14 cellular contexts compared by ENCODE assay signal in genomic region chr11:88320149-88320559, GRCh38. TPM values are rescaled to one million over a fixed set of nuclear protein-coding genes. Genes with fewer than 3 reads are reported as not detected.
DNase-seq lines count a peak whose midpoint lies in the region; ATAC-seq and TF ChIP-seq lines count a peak whose summit lies in the region.
"Had no signal": no experiment of that assay in that cellular context is flagged by ENCODE, and none has a peak within 500 bp of the region (broad histone marks: within the 10 kb centered on the region; RNA-seq: fewer than 3 reads in every experiment).

No MANE protein-coding gene starts in this region.

- no peaks in the 10 kb centered on the region for H3K27me3 Mint-ChIP-seq in CD8-positive, alpha-beta T cell (ENCODE audit: low read depth)
- H3K27me3 Mint-ChIP-seq in dendritic cell treated with granulocyte-macrophage colony-stimulating factor and Interleukin-4, amounts not matched to agents 40 ng/mL and 50 ng/mL, for 4 days, result no peaks in the 10 kb centered on the region
- no peaks in the 10 kb centered on the region for H3K27me3 Mint-ChIP-seq in natural killer cell (ENCODE audit: low read depth in 2 of 2)
- H3K27me3 Mint-ChIP-seq: activated B cell treated with CpG ODN at 0.5 μM for 24 hours had no signal

- H3K27ac Mint-ChIP-seq in CD8-positive, alpha-beta T cell, result peak overlapping the region; percentile 19
- H3K27ac Mint-ChIP-seq in dendritic cell treated with granulocyte-macrophage colony-stimulating factor and Interleukin-4, amounts not matched to agents 40 ng/mL and 50 ng/mL, for 4 days, result peak overlapping the region; percentile 84
- peak overlapping the region; percentile 79 to 80 for H3K27ac Mint-ChIP-seq in natural killer cell
- H3K27ac Mint-ChIP-seq: activated B cell treated with CpG ODN at 0.5 μM for 24 hours had no signal

- H3K4me3 ChIP-seq in CD8-positive, alpha-beta T cell (ENCODE audit: low read depth, low read length), result no peak overlapping the region

- CTCF ChIA-PET in CD8-positive, alpha-beta T cell (lab: Charles Lee), result interaction anchor here (0.7 kb wide), 2 partner anchors 12 to 14 kb away, joined by 3 read pairs; no protein-coding TSS in a partner anchor

- intact Hi-C loops in CD8-positive, alpha-beta T cell (cut with DNase I, micrococcal nuclease), result no loop called here
- intact Hi-C loops in dendritic cell treated with granulocyte-macrophage colony-stimulating factor and Interleukin-4, amounts not matched to agents 40 ng/mL and 50 ng/mL, for 4 days (cut with micrococcal nuclease), result no loop called here
- intact Hi-C loops in natural killer cell (cut with micrococcal nuclease), result no loop called here

- peaks cover 53% of the 10 kb centered on the region for H3K4me1 Mint-ChIP-seq in CD8-positive, alpha-beta T cell (ENCODE audit: low read depth)
- H3K4me1 Mint-ChIP-seq in dendritic cell treated with granulocyte-macrophage colony-stimulating factor and Interleukin-4, amounts not matched to agents 40 ng/mL and 50 ng/mL, for 4 days (ENCODE audit: low read depth), result peaks cover 57% of the 10 kb centered on the region
- H3K4me1 Mint-ChIP-seq in natural killer cell, result peaks cover 79 to 81% of the 10 kb centered on the region in 2 donors

- in situ Hi-C loops in G401 (cut with HindIII; ENCODE audit: low sequenced_read_pairs), result no loop called here

- peaks cover 6% of the 10 kb centered on the region for H3K4me1 ChIP-seq in CD8-positive, alpha-beta T cell (ENCODE audit: insufficient read depth, low read length)

- H3K4me3 Mint-ChIP-seq in CD8-positive, alpha-beta T cell, result no peak overlapping the region
- H3K4me3 Mint-ChIP-seq in dendritic cell treated with granulocyte-macrophage colony-stimulating factor and Interleukin-4, amounts not matched to agents 40 ng/mL and 50 ng/mL, for 4 days, result no peak overlapping the region
- peak overlapping the region; percentile 17 for H3K4me3 Mint-ChIP-seq in natural killer cell
- H3K4me3 Mint-ChIP-seq: activated B cell treated with CpG ODN at 0.5 μM for 24 hours had no signal

- peaks cover 62% of the 10 kb centered on the region for H3K36me3 Mint-ChIP-seq in CD8-positive, alpha-beta T cell
- peaks cover 84% of the 10 kb centered on the region for H3K36me3 Mint-ChIP-seq in dendritic cell treated with granulocyte-macrophage colony-stimulating factor and Interleukin-4, amounts not matched to agents 40 ng/mL and 50 ng/mL, for 4 days (ENCODE audit: low read depth)
- peaks cover 32% of the 10 kb centered on the region for H3K36me3 Mint-ChIP-seq in natural killer cell

- H3K27ac ChIP-seq in CD8-positive, alpha-beta T cell (ENCODE audit: low read depth, low read length), result no peak overlapping the region

- no peaks in the 10 kb centered on the region for H3K27me3 ChIP-seq in CD8-positive, alpha-beta T cell (ENCODE audit: insufficient read depth, low read length)

- DNase-seq in CD8-positive, alpha-beta T cell, result no peak
- peak; percentile 71 for DNase-seq in LHCN-M2 (ENCODE audit: low read depth)
- DNase-seq in natural killer cell, result no peak
- DNase-seq in G401 (ENCODE audit: low spot score), result no peak
- DNase-seq in stimulated activated CD4-positive, alpha-beta T cell treated with anti-CD3 and anti-CD28 coated beads, Interleukin-4, amount 100 ng/mL, for 4 hours, result no peak
- no peak for DNase-seq in putamen (ENCODE audit: low spot score)
- DNase-seq: activated B cell treated with CpG ODN at 0.5 μM for 24 hours; Karpas-422; NCI-H226; nucleus accumbens; Right ventricle myocardium superior; stimulated activated CD4-positive, alpha-beta T cell treated with anti-CD3 and anti-CD28 coated beads, Interleukin-2, amount 100 ng/mL, for 48 hours had no signal

- H3K36me3 ChIP-seq in CD8-positive, alpha-beta T cell (ENCODE audit: insufficient read depth, low read length), result no peaks in the 10 kb centered on the region

- POLR2A ChIA-PET in CD8-positive, alpha-beta T cell (lab: Charles Lee), result no interaction called here

- TF ChIP-seq CTCF in CD8-positive, alpha-beta T cell (IDR thresholded peaks at IDR 0.05), result no peak
- no peak for TF ChIP-seq CTCF in natural killer cell (IDR thresholded peaks at IDR 0.05)

- H3K9me3 ChIP-seq in CD8-positive, alpha-beta T cell (ENCODE audit: low read length), result no peaks in the 10 kb centered on the region

- no peak for ATAC-seq in CD8-positive, alpha-beta T cell
- peak in 1 of 3 donors; percentile 15 for ATAC-seq in natural killer cell
- ATAC-seq in GM21717 (IDR thresholded peaks at IDR 0.05; ENCODE audit: unreplicated experiment), result no peak

- no peaks in the 10 kb centered on the region for H3K9me3 Mint-ChIP-seq in CD8-positive, alpha-beta T cell
- no peaks in the 10 kb centered on the region for H3K9me3 Mint-ChIP-seq in dendritic cell treated with granulocyte-macrophage colony-stimulating factor and Interleukin-4, amounts not matched to agents 40 ng/mL and 50 ng/mL, for 4 days
- no peaks in the 10 kb centered on the region for H3K9me3 Mint-ChIP-seq in natural killer cell
- H3K9me3 Mint-ChIP-seq: activated B cell treated with CpG ODN at 0.5 μM for 24 hours had no signal

RNA-seq across cellular contexts. Expression of gene CTSC, which starts 17.4 kb away (rescaled TPM):
- 10 to 100 TPM; 23.5 to 24.8 TPM for total RNA-seq in CD8-positive, alpha-beta T cell
- total RNA-seq in LHCN-M2 (2014; rRNA removed) (27.6 and 32.5 TPM in 2 replicates), natural killer cell (100 to 1,000 TPM; 182 to 275 (median 227) TPM)
- polyA plus RNA-seq in LHCN-M2 (2012), result 20.7 TPM
- total RNA-seq in G401 (2014; rRNA removed; shearing (Covaris generic)), result not detected in 2 replicates

Comparison
In these comparisons a context has a peak if more than half of its experiments do, and no peak if none do; other contexts are left out.
1. H3K27ac Mint-ChIP-seq: peak in every context shown above with its lines; median percentile 84 in dendritic cell treated with granulocyte-macrophage colony-stimulating factor and Interleukin-4, amounts not matched to agents 40 ng/mL and 50 ng/mL, for 4 days; 80 in natural killer cell; 19 in CD8-positive, alpha-beta T cell.
2. RNA of gene CTSC, which starts 17.4 kb away (total RNA-seq): 182 to 275 TPM in natural killer cell, 27.6 to 32.5 TPM in LHCN-M2 and 23.5 to 24.8 TPM in CD8-positive, alpha-beta T cell; not detected in G401; every median in the first group is over 10 times any median in the second.